ENCODE assay signal across 9 cellular contexts in genomic region chr7:144228810-144229209, GRCh38. TPM values are rescaled to one million over a fixed set of nuclear protein-coding genes. Genes with fewer than 3 reads are reported as not detected.
"Had no signal": no experiment of that assay in that cellular context is flagged by ENCODE, and none has a peak within 500 bp of the region (broad histone marks: within the 10 kb centered on the region; RNA-seq: fewer than 3 reads in every experiment).

No MANE protein-coding gene starts in this region.

RNA-seq across cellular contexts. Expression of gene OR2A42, which starts 10.6 kb away (rescaled TPM):
- total RNA-seq: activated CD8-positive, alpha-beta T cell treated with anti-CD3 and anti-CD28 coated beads, Interleukin-2, amount 10 ng/mL, durations not matched to agents 7 days and 5 days; activated naive CD8-positive, alpha-beta T cell treated with anti-CD3 and anti-CD28 coated beads, Interleukin-2, amount 10 ng/mL, durations not matched to agents 7 days and 5 days; body of pancreas; bronchial epithelial cell; LHCN-M2; MCF 10A; NCI-H460; OCI-LY7; SJSA1 had no signal

RNA-seq across cellular contexts. Expression of gene ARHGEF35, which starts 33.2 kb away (rescaled TPM):
- total RNA-seq: MCF 10A, OCI-LY7 had no signal

RNA-seq across cellular contexts. Expression of gene OR2A7, which starts 35.8 kb away (rescaled TPM):
- total RNA-seq: LHCN-M2, NCI-H460, OCI-LY7, SJSA1 had no signal

RNA-seq across cellular contexts. Expression of gene CTAGE8, which starts 40.3 kb away (rescaled TPM):
- total RNA-seq: OCI-LY7, SJSA1 had no signal

RNA-seq across cellular contexts. Expression of gene CTAGE4, which starts 45.5 kb away (rescaled TPM):
- total RNA-seq: LHCN-M2, OCI-LY7, SJSA1 had no signal
